In the genomic region with DNA sequence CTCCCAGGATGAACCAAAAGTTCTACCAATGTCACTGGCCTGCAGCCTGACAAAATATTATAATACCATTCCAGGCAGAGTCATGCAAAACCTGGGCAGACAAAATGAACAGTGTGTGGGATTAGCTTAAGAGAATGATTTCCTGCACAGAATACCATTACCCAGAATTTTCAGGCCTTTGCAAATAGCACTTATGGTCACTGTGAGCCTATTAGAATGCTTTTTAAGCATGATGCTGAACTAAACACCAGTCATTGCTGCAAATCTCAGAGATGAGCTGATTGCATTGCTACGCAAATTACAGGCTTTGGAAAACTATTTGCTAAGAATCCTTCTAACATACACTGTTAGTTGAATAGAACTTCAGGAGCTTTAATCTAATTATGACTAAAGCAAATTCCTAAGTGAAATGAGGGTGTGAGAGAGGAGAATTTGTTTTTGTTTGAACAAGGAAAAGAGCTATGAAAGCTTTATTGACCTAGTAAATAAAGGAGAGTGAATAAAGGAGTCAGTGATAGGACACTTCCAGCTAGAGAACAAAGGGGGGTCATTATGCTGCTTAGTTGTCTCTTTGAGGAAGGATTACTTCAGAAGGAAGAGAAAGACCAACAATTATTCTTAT, we compare ENCODE assay signal across 1 cellular context.
TF ChIP-seq lines count a peak whose summit lies in the region.

No MANE protein-coding gene starts in this region.

TF ChIP-seq in WTC11, 78 proteins besides CTCF, POLR2A, EP300 and RAD21 (continued from another document):
- TF ChIP-seq ZNF416 (CRISPR knock-in tag; IDR thresholded peaks at IDR 0.05) (no peak), ZNF121 (CRISPR knock-in tag; IDR thresholded peaks at IDR 0.05) (no peak), FOXP1 (CRISPR knock-in tag; IDR thresholded peaks at IDR 0.05; ENCODE audit: borderline replicate concordance) (no peak), SMAD3 (CRISPR knock-in tag; IDR thresholded peaks at IDR 0.05; ENCODE audit: borderline replicate concordance) (no peak), NFE2L1 (CRISPR knock-in tag; IDR thresholded peaks at IDR 0.05) (no peak)
- TF ChIP-seq, protein P1, sequence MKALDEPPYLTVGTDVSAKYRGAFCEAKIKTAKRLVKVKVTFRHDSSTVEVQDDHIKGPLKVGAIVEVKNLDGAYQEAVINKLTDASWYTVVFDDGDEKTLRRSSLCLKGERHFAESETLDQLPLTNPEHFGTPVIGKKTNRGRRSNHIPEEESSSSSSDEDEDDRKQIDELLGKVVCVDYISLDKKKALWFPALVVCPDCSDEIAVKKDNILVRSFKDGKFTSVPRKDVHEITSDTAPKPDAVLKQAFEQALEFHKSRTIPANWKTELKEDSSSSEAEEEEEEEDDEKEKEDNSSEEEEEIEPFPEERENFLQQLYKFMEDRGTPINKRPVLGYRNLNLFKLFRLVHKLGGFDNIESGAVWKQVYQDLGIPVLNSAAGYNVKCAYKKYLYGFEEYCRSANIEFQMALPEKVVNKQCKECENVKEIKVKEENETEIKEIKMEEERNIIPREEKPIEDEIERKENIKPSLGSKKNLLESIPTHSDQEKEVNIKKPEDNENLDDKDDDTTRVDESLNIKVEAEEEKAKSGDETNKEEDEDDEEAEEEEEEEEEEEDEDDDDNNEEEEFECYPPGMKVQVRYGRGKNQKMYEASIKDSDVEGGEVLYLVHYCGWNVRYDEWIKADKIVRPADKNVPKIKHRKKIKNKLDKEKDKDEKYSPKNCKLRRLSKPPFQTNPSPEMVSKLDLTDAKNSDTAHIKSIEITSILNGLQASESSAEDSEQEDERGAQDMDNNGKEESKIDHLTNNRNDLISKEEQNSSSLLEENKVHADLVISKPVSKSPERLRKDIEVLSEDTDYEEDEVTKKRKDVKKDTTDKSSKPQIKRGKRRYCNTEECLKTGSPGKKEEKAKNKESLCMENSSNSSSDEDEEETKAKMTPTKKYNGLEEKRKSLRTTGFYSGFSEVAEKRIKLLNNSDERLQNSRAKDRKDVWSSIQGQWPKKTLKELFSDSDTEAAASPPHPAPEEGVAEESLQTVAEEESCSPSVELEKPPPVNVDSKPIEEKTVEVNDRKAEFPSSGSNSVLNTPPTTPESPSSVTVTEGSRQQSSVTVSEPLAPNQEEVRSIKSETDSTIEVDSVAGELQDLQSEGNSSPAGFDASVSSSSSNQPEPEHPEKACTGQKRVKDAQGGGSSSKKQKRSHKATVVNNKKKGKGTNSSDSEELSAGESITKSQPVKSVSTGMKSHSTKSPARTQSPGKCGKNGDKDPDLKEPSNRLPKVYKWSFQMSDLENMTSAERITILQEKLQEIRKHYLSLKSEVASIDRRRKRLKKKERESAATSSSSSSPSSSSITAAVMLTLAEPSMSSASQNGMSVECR (CRISPR knock-in tag; IDR thresholded peaks at IDR 0.05; ENCODE audit: borderline replicate concordance): no peak
- TF ChIP-seq, protein P2, sequence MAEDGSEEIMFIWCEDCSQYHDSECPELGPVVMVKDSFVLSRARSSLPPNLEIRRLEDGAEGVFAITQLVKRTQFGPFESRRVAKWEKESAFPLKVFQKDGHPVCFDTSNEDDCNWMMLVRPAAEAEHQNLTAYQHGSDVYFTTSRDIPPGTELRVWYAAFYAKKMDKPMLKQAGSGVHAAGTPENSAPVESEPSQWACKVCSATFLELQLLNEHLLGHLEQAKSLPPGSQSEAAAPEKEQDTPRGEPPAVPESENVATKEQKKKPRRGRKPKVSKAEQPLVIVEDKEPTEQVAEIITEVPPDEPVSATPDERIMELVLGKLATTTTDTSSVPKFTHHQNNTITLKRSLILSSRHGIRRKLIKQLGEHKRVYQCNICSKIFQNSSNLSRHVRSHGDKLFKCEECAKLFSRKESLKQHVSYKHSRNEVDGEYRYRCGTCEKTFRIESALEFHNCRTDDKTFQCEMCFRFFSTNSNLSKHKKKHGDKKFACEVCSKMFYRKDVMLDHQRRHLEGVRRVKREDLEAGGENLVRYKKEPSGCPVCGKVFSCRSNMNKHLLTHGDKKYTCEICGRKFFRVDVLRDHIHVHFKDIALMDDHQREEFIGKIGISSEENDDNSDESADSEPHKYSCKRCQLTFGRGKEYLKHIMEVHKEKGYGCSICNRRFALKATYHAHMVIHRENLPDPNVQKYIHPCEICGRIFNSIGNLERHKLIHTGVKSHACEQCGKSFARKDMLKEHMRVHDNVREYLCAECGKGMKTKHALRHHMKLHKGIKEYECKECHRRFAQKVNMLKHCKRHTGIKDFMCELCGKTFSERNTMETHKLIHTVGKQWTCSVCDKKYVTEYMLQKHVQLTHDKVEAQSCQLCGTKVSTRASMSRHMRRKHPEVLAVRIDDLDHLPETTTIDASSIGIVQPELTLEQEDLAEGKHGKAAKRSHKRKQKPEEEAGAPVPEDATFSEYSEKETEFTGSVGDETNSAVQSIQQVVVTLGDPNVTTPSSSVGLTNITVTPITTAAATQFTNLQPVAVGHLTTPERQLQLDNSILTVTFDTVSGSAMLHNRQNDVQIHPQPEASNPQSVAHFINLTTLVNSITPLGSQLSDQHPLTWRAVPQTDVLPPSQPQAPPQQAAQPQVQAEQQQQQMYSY (CRISPR knock-in tag; IDR thresholded peaks at IDR 0.05): no peak
- TF ChIP-seq, protein P3, sequence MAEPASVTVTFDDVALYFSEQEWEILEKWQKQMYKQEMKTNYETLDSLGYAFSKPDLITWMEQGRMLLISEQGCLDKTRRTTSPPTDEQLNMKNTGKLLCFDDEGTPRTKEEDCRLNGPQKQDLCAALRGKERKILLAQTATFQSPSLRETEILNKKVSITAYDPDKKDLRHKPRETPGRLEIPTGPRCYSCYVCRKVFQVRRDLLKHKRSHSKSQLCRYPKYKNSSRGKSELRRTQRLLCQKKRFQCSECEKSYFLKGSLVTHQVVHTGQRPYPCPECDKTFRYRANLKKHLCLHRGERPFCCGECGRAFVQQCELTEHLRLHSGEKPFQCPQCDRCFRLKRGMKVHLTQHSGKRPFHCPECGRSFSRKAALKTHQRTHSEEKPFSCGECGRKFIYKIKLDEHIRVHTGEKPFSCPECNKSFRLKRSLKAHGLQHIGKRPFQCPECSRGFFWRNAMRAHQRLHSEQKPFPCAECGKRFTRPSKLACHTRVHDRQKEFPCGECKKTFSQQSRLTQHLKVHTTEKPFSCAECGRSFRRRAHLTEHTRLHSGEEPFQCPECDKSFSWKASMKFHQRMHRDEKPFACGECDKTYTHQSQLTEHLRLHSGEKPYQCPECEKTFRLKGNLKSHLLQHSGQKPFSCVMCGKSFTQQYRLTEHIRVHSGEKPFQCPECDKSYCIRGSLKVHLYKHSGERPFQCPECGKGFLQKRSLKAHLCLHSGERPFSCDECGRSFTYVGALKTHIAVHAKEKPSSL (CRISPR knock-in tag; conservative IDR thresholded peaks at IDR 0.05): no peak
